16 cellular contexts compared by ENCODE assay signal in the genomic region with DNA sequence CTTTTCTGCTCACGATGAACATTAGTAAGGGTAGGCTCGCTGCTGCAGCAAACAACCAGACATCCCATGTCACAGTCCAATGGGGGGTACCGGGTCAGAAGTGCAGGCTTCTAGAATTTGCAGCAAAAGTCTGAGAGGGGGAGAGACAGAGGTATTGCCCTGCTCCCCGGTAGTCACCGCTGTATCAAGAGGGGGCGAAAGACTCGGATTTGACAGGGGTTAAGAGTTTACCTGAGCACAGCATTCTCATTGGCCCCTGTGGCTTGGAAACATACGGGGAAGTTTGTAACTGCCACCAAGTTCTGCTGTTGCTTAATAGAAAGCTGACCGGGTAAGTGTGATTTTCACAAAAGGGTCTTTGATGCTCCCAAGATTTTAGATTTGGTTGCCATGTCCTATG. TPM values are rescaled to one million over a fixed set of nuclear protein-coding genes. Genes with fewer than 3 reads are reported as not detected.
DNase-seq lines count a peak whose midpoint lies in the region; ATAC-seq and TF ChIP-seq lines count a peak whose summit lies in the region.
"Not testable (repeated sequence)": the region's sequence is repeated elsewhere in the genome, so short reads cannot be mapped to it uniquely, and the experiment has no call there.
"Had no signal": no experiment of that assay in that cellular context is flagged by ENCODE, and none has a peak within 500 bp of the region (broad histone marks: within the 10 kb centered on the region; RNA-seq: fewer than 3 reads in every experiment).

No MANE protein-coding gene starts in this region.

- not testable (repeated sequence) for TF ChIP-seq CTCF in Panc1 (IDR thresholded peaks at IDR 0.05); endothelial cell (IDR thresholded peaks at IDR 0.05; ENCODE audit: unreplicated experiment); omental fat pad (IDR thresholded peaks at IDR 0.05)

- H3K27ac Mint-ChIP-seq in activated CD4-positive, alpha-beta T cell treated with anti-CD3 and anti-CD28 coated beads, Interleukin-2, amount 10 ng/mL, durations not matched to agents 24 days and 14 days; activated CD8-positive, alpha-beta T cell treated with anti-CD3 and anti-CD28 coated beads, Interleukin-2, amount 10 ng/mL, durations not matched to agents 7 days and 5 days; endothelial cell (ENCODE audit: unreplicated experiment): not testable (repeated sequence)

- H3K27ac ChIP-seq in Panc1 (ENCODE audit: low read length): not testable (repeated sequence)

- not testable (repeated sequence) for BruUV-seq in Panc1 (replicated peaks; lab: Mats Ljungman, UMichigan)

- not testable (repeated sequence) for H3K36me3 ChIP-seq in Panc1 (ENCODE audit: control insufficient read depth, insufficient read depth, low read length)

- H3K9me3 Mint-ChIP-seq in activated CD4-positive, alpha-beta T cell treated with anti-CD3 and anti-CD28 coated beads, Interleukin-2, amount 10 ng/mL, durations not matched to agents 24 days and 14 days; activated CD8-positive, alpha-beta T cell treated with anti-CD3 and anti-CD28 coated beads, Interleukin-2, amount 10 ng/mL, durations not matched to agents 7 days and 5 days (ENCODE audit: insufficient read depth); endothelial cell (ENCODE audit: unreplicated experiment): not testable (repeated sequence)

- H3K9me3 ChIP-seq in Panc1 (ENCODE audit: control insufficient read depth, insufficient read depth, low read depth, low read length): not testable (repeated sequence)

- not testable (repeated sequence) for H3K4me1 ChIP-seq in Panc1 (ENCODE audit: control insufficient read depth, insufficient read depth, low read length)

- not testable (repeated sequence) for H3K27me3 Mint-ChIP-seq in activated CD4-positive, alpha-beta T cell treated with anti-CD3 and anti-CD28 coated beads, Interleukin-2, amount 10 ng/mL, durations not matched to agents 24 days and 14 days; activated CD8-positive, alpha-beta T cell treated with anti-CD3 and anti-CD28 coated beads, Interleukin-2, amount 10 ng/mL, durations not matched to agents 7 days and 5 days (ENCODE audit: low read depth); endothelial cell (ENCODE audit: unreplicated experiment)

- H3K36me3 Mint-ChIP-seq in activated CD4-positive, alpha-beta T cell treated with anti-CD3 and anti-CD28 coated beads, Interleukin-2, amount 10 ng/mL, durations not matched to agents 24 days and 14 days (ENCODE audit: low read depth); activated CD8-positive, alpha-beta T cell treated with anti-CD3 and anti-CD28 coated beads, Interleukin-2, amount 10 ng/mL, durations not matched to agents 7 days and 5 days (ENCODE audit: low read depth); endothelial cell (ENCODE audit: low read depth, unreplicated experiment): not testable (repeated sequence)

- in situ Hi-C loops in Panc1 (cut with HindIII; ENCODE audit: low pct_unique_long_range_greater_than_20kb, low sequenced_read_pairs): not testable (repeated sequence)

- DNase-seq in Panc1 (ENCODE audit: low read depth, low spot score): not testable (repeated sequence)
- peak; percentile 52 for DNase-seq in activated CD4-positive, alpha-beta T cell treated with anti-CD3 and anti-CD28 coated beads, Interleukin-2, amount 10 ng/mL, durations not matched to agents 24 days and 14 days
- peak; percentile 18 for DNase-seq in activated CD8-positive, alpha-beta T cell treated with anti-CD3 and anti-CD28 coated beads, Interleukin-2, amount 10 ng/mL, durations not matched to agents 7 days and 5 days
- peak; percentile 14 for DNase-seq in activated T-cell treated with anti-CD3 and anti-CD28 coated beads, Interleukin-2, amount 50 U/mL, for 1 hour
- peak; percentile 0 for DNase-seq in endothelial cell (ENCODE audit: low spot score)
- peak; percentile 43 for DNase-seq in mesenteric fat pad (ENCODE audit: low spot score)
- DNase-seq in omental fat pad (ENCODE audit: low spot score): peak; percentile 22
- peak; percentile 0 for DNase-seq in stimulated activated CD8-positive, alpha-beta memory T cell treated with anti-CD3 and anti-CD28 coated beads, Interleukin-12 subunit alpha, Interleukin-12 subunit beta, amount 100 ng/mL, for 4 hours (ENCODE audit: low read depth)

- H3K4me3 Mint-ChIP-seq in activated CD4-positive, alpha-beta T cell treated with anti-CD3 and anti-CD28 coated beads, Interleukin-2, amount 10 ng/mL, durations not matched to agents 24 days and 14 days; activated CD8-positive, alpha-beta T cell treated with anti-CD3 and anti-CD28 coated beads, Interleukin-2, amount 10 ng/mL, durations not matched to agents 7 days and 5 days; endothelial cell (ENCODE audit: unreplicated experiment): not testable (repeated sequence)

- CTCF ChIA-PET in Panc1 (lab: Charles Lee); activated CD8-positive, alpha-beta T cell treated with anti-CD3 and anti-CD28 coated beads, Interleukin-2, amount 10 ng/mL, durations not matched to agents 7 days and 5 days (lab: Charles Lee): not testable (repeated sequence)

- H3K4me1 Mint-ChIP-seq in activated CD4-positive, alpha-beta T cell treated with anti-CD3 and anti-CD28 coated beads, Interleukin-2, amount 10 ng/mL, durations not matched to agents 24 days and 14 days; activated CD8-positive, alpha-beta T cell treated with anti-CD3 and anti-CD28 coated beads, Interleukin-2, amount 10 ng/mL, durations not matched to agents 7 days and 5 days (ENCODE audit: low read depth); endothelial cell (ENCODE audit: unreplicated experiment): not testable (repeated sequence)

- intact Hi-C loops in Panc1 (cut with micrococcal nuclease; ENCODE audit: unreplicated experiment); activated CD4-positive, alpha-beta T cell treated with anti-CD3 and anti-CD28 coated beads, Interleukin-2, amount 10 ng/mL, durations not matched to agents 24 days and 14 days (cut with micrococcal nuclease): not testable (repeated sequence)

- ATAC-seq in Panc1: peak; percentile 29; the same call in 1 of the 2 replicates
- ATAC-seq in activated CD8-positive, alpha-beta T cell treated with anti-CD3 and anti-CD28 coated beads, Interleukin-2, amount 10 ng/mL, durations not matched to agents 7 days and 5 days; omental fat pad (ENCODE audit: low FRiP score): not testable (repeated sequence)

- H3K4me3 ChIP-seq in Panc1 (ENCODE audit: low read depth in 2 of 2, low read length in 2 of 2): not testable (repeated sequence)

- H3K27me3 ChIP-seq in Panc1 (ENCODE audit: control insufficient read depth, insufficient read depth, low read length): not testable (repeated sequence)

- POLR2A ChIA-PET in Panc1 (lab: Charles Lee); activated CD8-positive, alpha-beta T cell treated with anti-CD3 and anti-CD28 coated beads, Interleukin-2, amount 10 ng/mL, durations not matched to agents 7 days and 5 days (lab: Charles Lee): not testable (repeated sequence)

RNA-seq across cellular contexts. Expression of a gene that starts 8.5 kb away (rescaled TPM):
- total RNA-seq in Panc1 (2021; ENCODE audit: unreplicated experiment) (not detected), endothelial cell (ENCODE audit: unreplicated experiment) (not detected), mesenteric fat pad (not detected), omental fat pad (not detected)
- polyA plus RNA-seq in Panc1 (2012; ENCODE audit: insufficient read length): not detected
- total RNA-seq in activated CD4-positive, alpha-beta T cell treated with anti-CD3 and anti-CD28 coated beads, Interleukin-2, amount 10 ng/mL, durations not matched to agents 24 days and 14 days: not detected in 2 replicates
- total RNA-seq in activated CD8-positive, alpha-beta T cell treated with anti-CD3 and anti-CD28 coated beads, Interleukin-2, amount 10 ng/mL, durations not matched to agents 7 days and 5 days: not detected
- total RNA-seq: CD4-positive, alpha-beta T cell; CD8-positive, alpha-beta memory T cell; GM12878; GM23248; H4; H9 had no signal
- polyA plus RNA-seq: A549; CD14-positive monocyte; CD8-positive, alpha-beta memory T cell; GM12878; GM23248 had no signal

RNA-seq across cellular contexts. Expression of a gene that starts 28.7 kb away (rescaled TPM):
- total RNA-seq in Panc1 (2021; ENCODE audit: unreplicated experiment): not detected
- polyA plus RNA-seq in Panc1 (2012; ENCODE audit: insufficient read length): not detected
- total RNA-seq in activated CD4-positive, alpha-beta T cell treated with anti-CD3 and anti-CD28 coated beads, Interleukin-2, amount 10 ng/mL, durations not matched to agents 24 days and 14 days: not detected in 2 replicates
- total RNA-seq in activated CD8-positive, alpha-beta T cell treated with anti-CD3 and anti-CD28 coated beads, Interleukin-2, amount 10 ng/mL, durations not matched to agents 7 days and 5 days: not detected
- not detected for total RNA-seq in endothelial cell (ENCODE audit: unreplicated experiment)
- total RNA-seq in mesenteric fat pad: not detected
- total RNA-seq in omental fat pad: not detected
- total RNA-seq: CD4-positive, alpha-beta T cell; CD8-positive, alpha-beta memory T cell; GM12878; GM23248; H4; H9 had no signal
- polyA plus RNA-seq: A549; CD14-positive monocyte; CD8-positive, alpha-beta memory T cell; GM12878; GM23248 had no signal

RNA-seq across cellular contexts. Expression of a gene that starts 46.3 kb away (rescaled TPM):
- not detected for total RNA-seq in Panc1 (2021; ENCODE audit: unreplicated experiment)
- not detected for polyA plus RNA-seq in Panc1 (2012; ENCODE audit: insufficient read length)
- not detected in 2 replicates for total RNA-seq in activated CD4-positive, alpha-beta T cell treated with anti-CD3 and anti-CD28 coated beads, Interleukin-2, amount 10 ng/mL, durations not matched to agents 24 days and 14 days
- total RNA-seq in activated CD8-positive, alpha-beta T cell treated with anti-CD3 and anti-CD28 coated beads, Interleukin-2, amount 10 ng/mL, durations not matched to agents 7 days and 5 days: not detected
- not detected for total RNA-seq in endothelial cell (ENCODE audit: unreplicated experiment)
- not detected for total RNA-seq in mesenteric fat pad
- not detected for total RNA-seq in omental fat pad
- total RNA-seq: CD4-positive, alpha-beta T cell; CD8-positive, alpha-beta memory T cell; GM12878; GM23248; H4; H9 had no signal
- polyA plus RNA-seq: A549; CD14-positive monocyte; CD8-positive, alpha-beta memory T cell; GM12878; GM23248 had no signal
